14 cellular contexts compared by ENCODE assay signal in the genomic region with DNA sequence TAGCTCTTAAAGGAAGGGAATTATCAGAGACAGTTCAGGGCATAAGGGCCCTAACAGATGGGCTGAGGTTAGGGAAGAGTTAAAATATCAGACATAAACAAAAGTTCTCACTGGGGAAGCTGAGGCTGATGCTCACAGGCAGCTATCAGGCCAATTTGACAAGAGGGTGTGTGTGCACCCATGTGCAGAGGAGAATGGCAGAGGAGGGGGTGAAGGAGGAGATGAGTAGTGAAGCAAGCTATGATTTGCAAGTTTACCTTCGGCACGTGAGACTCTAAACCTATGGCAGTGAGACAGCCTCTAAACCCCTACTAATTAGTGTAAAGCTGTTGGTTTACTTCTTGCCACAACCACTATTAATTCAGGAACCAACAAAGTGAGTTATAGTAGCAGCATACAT.
DNase-seq lines count a peak whose midpoint lies in the region; ATAC-seq and TF ChIP-seq lines count a peak whose summit lies in the region.
"Had no signal": no experiment of that assay in that cellular context is flagged by ENCODE, and none has a peak within 500 bp of the region (broad histone marks: within the 10 kb centered on the region; RNA-seq: fewer than 3 reads in every experiment).

No MANE protein-coding gene starts in this region.

- H3K4me1 ChIP-seq in BLaER1 treated with 17β-estradiol and CSF1 and Interleukin-3, amounts not matched to agents 10 nM and 100 nM, result peaks cover 0 to 13% (median 8%) of the 10 kb centered on the region in 10 experiments; a peak in 14 of 20 replicates

- intact Hi-C loops in lower leg skin (cut with DNase I; ENCODE audit: low total_unique reads), result no loop called here

- no peak for TF ChIP-seq CTCF in lower leg skin (IDR thresholded peaks at IDR 0.05)
- no peak for TF ChIP-seq CTCF in osteocyte (IDR thresholded peaks at IDR 0.05)

- no peak for DNase-seq in activated naive CD4-positive, alpha-beta T cell treated with Interleukin-2 at 50 U/mL for 16 hours
- DNase-seq in lower leg skin (ENCODE audit: low spot score in 2 of 2) (no peak), osteocyte (ENCODE audit: extremely low spot score, unreplicated experiment) (no peak), H4 (ENCODE audit: low spot score) (no peak)
- DNase-seq: activated CD4-positive, alpha-beta T cell treated with anti-CD3 and anti-CD28 coated beads, Interleukin-2, amount 50 U/mL, for 4 hours; central memory CD4-positive, alpha-beta T cell; hippocampal formation; mesendoderm; stimulated activated CD8-positive, alpha-beta memory T cell treated with anti-CD3 and anti-CD28 coated beads, Interleukin-4, amount 100 ng/mL, for 48 hours had no signal

- no peaks in the 10 kb centered on the region for H3K36me3 Mint-ChIP-seq in osteocyte (ENCODE audit: unreplicated experiment)

- H3K27me3 ChIP-seq in BLaER1 treated with 17β-estradiol and CSF1 and Interleukin-3, amounts not matched to agents 10 nM and 100 nM, result no peaks in the 10 kb centered on the region

- H3K4me3 ChIP-seq in BLaER1 treated with 17β-estradiol and CSF1 and Interleukin-3, amounts not matched to agents 10 nM and 100 nM, result no peak overlapping the region
- no peak overlapping the region for H3K4me3 ChIP-seq in lower leg skin (ENCODE audit: low read depth, poor library complexity, severe bottlenecking)

- WGBS in lower leg skin, 2 donors, result 89 to 90% methylated on average over 2 of the region's 2 CpGs

- H3K9me3 ChIP-seq in BLaER1 treated with 17β-estradiol and CSF1 and Interleukin-3, amounts not matched to agents 10 nM and 100 nM (replicated peaks in 1 of 11), result peaks cover 0 to 4% (median 0%) of the 10 kb centered on the region in 11 experiments; a peak in 2 of 22 replicates

- no peaks in the 10 kb centered on the region for H3K4me1 Mint-ChIP-seq in osteocyte (ENCODE audit: unreplicated experiment)

- no peaks in the 10 kb centered on the region for H3K9me3 Mint-ChIP-seq in osteocyte (ENCODE audit: unreplicated experiment)
- H3K9me3 Mint-ChIP-seq: T-helper 1 cell treated with Interleukin-12 subunit alpha and Interleukin-12 subunit beta and Interleukin-4 antibody, amounts not matched to agents 30 μg/mL and 1 μg/mL, for 36 hours had no signal

- H3K4me2 ChIP-seq in BLaER1 treated with 17β-estradiol and CSF1 and Interleukin-3, amounts not matched to agents 10 nM and 100 nM, result peak overlapping the region in 8 of 11 experiments; percentile 7 to 59 (median 42); a peak in 15 of 22 replicates

- no peak overlapping the region for H3K27ac Mint-ChIP-seq in osteocyte (ENCODE audit: unreplicated experiment)
- H3K27ac Mint-ChIP-seq: T-helper 1 cell treated with Interleukin-12 subunit alpha and Interleukin-12 subunit beta and Interleukin-4 antibody, amounts not matched to agents 30 μg/mL and 1 μg/mL, for 36 hours had no signal

- no peaks in the 10 kb centered on the region for H3K36me3 ChIP-seq in BLaER1 treated with 17β-estradiol and CSF1 and Interleukin-3, amounts not matched to agents 10 nM and 100 nM

- no peak overlapping the region for H3K4me3 Mint-ChIP-seq in osteocyte (ENCODE audit: unreplicated experiment)
- H3K4me3 Mint-ChIP-seq: T-helper 1 cell treated with Interleukin-12 subunit alpha and Interleukin-12 subunit beta and Interleukin-4 antibody, amounts not matched to agents 30 μg/mL and 1 μg/mL, for 36 hours had no signal

- no peak overlapping the region for H3K9ac ChIP-seq in BLaER1 treated with 17β-estradiol and CSF1 and Interleukin-3, amounts not matched to agents 10 nM and 100 nM

- peaks cover 14% of the 10 kb centered on the region for H3K27me3 Mint-ChIP-seq in osteocyte (ENCODE audit: unreplicated experiment)

- 0 out of 22 replicates have a peak overlapping the region, but pooled peaks of 1 of the 11 experiments have one; percentile 9 for H3K27ac ChIP-seq in BLaER1 treated with 17β-estradiol and CSF1 and Interleukin-3, amounts not matched to agents 10 nM and 100 nM

- H4K20me1 ChIP-seq in BLaER1 treated with 17β-estradiol and CSF1 and Interleukin-3, amounts not matched to agents 10 nM and 100 nM, result no peaks in the 10 kb centered on the region

- no peak for TF ChIP-seq POLR2A in lower leg skin (IDR thresholded peaks at IDR 0.05)

- ATAC-seq in GM19351 (IDR thresholded peaks at IDR 0.05; ENCODE audit: unreplicated experiment) (peak; percentile 24), HG02610 (IDR thresholded peaks at IDR 0.05; ENCODE audit: unreplicated experiment) (peak; percentile 54), HG03175 (IDR thresholded peaks at IDR 0.05; ENCODE audit: unreplicated experiment) (peak; percentile 39)
